1 cellular context compared by ENCODE assay signal in the genomic region with DNA sequence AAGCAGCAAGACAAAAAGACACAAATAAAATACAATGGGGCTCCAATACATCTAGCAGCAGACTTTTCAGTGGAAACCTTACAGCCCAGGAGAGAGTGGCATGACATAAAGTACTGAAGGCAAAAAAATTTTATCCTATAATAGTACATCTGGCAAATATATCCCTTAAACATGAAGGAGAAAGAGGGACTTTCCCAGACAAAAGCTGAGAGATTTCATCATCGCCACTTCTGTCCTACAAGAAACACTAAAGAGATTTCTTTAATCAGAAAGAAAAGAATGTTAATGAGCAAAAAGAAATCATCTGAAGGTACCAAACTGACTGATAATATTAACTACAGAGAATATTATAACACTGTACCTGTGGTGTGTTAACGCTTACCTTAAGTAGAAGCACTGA.
TF ChIP-seq lines count a peak whose summit lies in the region.

No MANE protein-coding gene starts in this region.

TF ChIP-seq in IMR-90, 13 proteins besides CTCF, POLR2A, EP300 and RAD21:
- no peak for TF ChIP-seq NFE2L2 (IDR thresholded peaks at IDR 0.05; ENCODE audit: low read depth, low read length)
- peak; percentile 48; the same call in 1 of the 2 replicates for TF ChIP-seq CEBPB (IDR thresholded peaks at IDR 0.05; ENCODE audit: low read depth, low read length)
- TF ChIP-seq MXI1 (IDR thresholded peaks at IDR 0.05; ENCODE audit: borderline replicate concordance, low read depth, low read length), result no peak
- TF ChIP-seq, protein P1, sequence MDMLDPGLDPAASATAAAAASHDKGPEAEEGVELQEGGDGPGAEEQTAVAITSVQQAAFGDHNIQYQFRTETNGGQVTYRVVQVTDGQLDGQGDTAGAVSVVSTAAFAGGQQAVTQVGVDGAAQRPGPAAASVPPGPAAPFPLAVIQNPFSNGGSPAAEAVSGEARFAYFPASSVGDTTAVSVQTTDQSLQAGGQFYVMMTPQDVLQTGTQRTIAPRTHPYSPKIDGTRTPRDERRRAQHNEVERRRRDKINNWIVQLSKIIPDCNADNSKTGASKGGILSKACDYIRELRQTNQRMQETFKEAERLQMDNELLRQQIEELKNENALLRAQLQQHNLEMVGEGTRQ (IDR thresholded peaks at IDR 0.05; ENCODE audit: low read depth, low read length), result no peak
- no peak for TF ChIP-seq SMC3 (IDR thresholded peaks at IDR 0.05; ENCODE audit: low read depth, low read length)
- TF ChIP-seq CHD1 (IDR thresholded peaks at IDR 0.05; ENCODE audit: low read depth, low read length), result no peak
- no peak for TF ChIP-seq RFX5 (IDR thresholded peaks at IDR 0.05; ENCODE audit: low read depth, low read length)
- TF ChIP-seq MAZ (IDR thresholded peaks at IDR 0.05; ENCODE audit: borderline replicate concordance, low read depth, low read length), result no peak
